In genomic region chr5:140146523-140146842, GRCh38 we compare ENCODE assay signal across 1 cellular context.
TF ChIP-seq lines count a peak whose summit lies in the region.

No MANE protein-coding gene starts in this region.

TF ChIP-seq in GM12878, 131 proteins besides CTCF, POLR2A, EP300 and RAD21:
- TF ChIP-seq KLF5 (IDR thresholded peaks at IDR 0.05; ENCODE audit: partially characterized antibody) (no peak), SMAD5 (IDR thresholded peaks at IDR 0.05; ENCODE audit: low read depth) (no peak), JUND (IDR thresholded peaks at IDR 0.05; ENCODE audit: low read depth, low read length) (no peak), SMC3 (IDR thresholded peaks at IDR 0.05; ENCODE audit: borderline replicate concordance, low read length) (no peak), TCF7 (IDR thresholded peaks at IDR 0.05; ENCODE audit: borderline replicate concordance) (no peak), JUNB (IDR thresholded peaks at IDR 0.05) (no peak), SIX5 (IDR thresholded peaks at IDR 0.05; ENCODE audit: low read depth, low read length, severe bottlenecking) (no peak), TARDBP (IDR thresholded peaks at IDR 0.05; ENCODE audit: borderline replicate concordance) (no peak), IKZF1 (conservative IDR thresholded peaks at IDR 0.05) (no peak), MXI1 (IDR thresholded peaks at IDR 0.05; ENCODE audit: low read depth, low read length) (no peak), NFIC (IDR thresholded peaks at IDR 0.05; ENCODE audit: low read depth, low read length) (no peak)
